ENCODE assay signal across 12 cellular contexts in genomic region chr20:45487231-45487635, GRCh38.
DNase-seq lines count a peak whose midpoint lies in the region; ATAC-seq lines count a peak whose summit lies in the region.
"Had no signal": no experiment of that assay in that cellular context is flagged by ENCODE, and none has a peak within 500 bp of the region (broad histone marks: within the 10 kb centered on the region; RNA-seq: fewer than 3 reads in every experiment).

No MANE protein-coding gene starts in this region.

- DNase-seq in stimulated activated CD4-positive, alpha-beta T cell treated with anti-CD3 and anti-CD28 coated beads, Interleukin-15, amount 100 ng/mL, for 24 hours: peak; percentile 10
- DNase-seq in stimulated activated CD4-positive, alpha-beta T cell treated with anti-CD3 and anti-CD28 coated beads, Interleukin-12 subunit alpha, Interleukin-12 subunit beta, amount 100 ng/mL, for 4 hours: no peak
- DNase-seq in NCI-H69 (lab: John Stamatoyannopoulos, UW): peak; percentile 7
- no peak for DNase-seq in NCI-H1930 (lab: John Stamatoyannopoulos, UW)
- DNase-seq in HPDE6-E6E7 (ENCODE audit: extremely low spot score): no peak
- no peak for DNase-seq in NCI-H446 treated with DMSO at 0.1 percent for 48 hours (lab: John Stamatoyannopoulos, UW)
- DNase-seq: colonic mucosa, NCI-H1105, spleen had no signal

- ATAC-seq in GM18511 (IDR thresholded peaks at IDR 0.05; ENCODE audit: unreplicated experiment): no peak

- peak overlapping the region; percentile 4 for H3K4me3 ChIP-seq in iPS-11a (ENCODE audit: low read depth, low read length)
- H3K4me3 ChIP-seq: BLaER1, colonic mucosa, spleen had no signal

Comparison
In these comparisons a context has a peak if more than half of its experiments do, and no peak if none do; other contexts are left out.
1. DNase-seq: peak in stimulated activated CD4-positive, alpha-beta T cell treated with anti-CD3 and anti-CD28 coated beads, Interleukin-15, amount 100 ng/mL, for 24 hours (single experiment) and NCI-H69 (single experiment); none in stimulated activated CD4-positive, alpha-beta T cell treated with anti-CD3 and anti-CD28 coated beads, Interleukin-12 subunit alpha, Interleukin-12 subunit beta, amount 100 ng/mL, for 4 hours (single experiment), NCI-H1930 (0 of 2), HPDE6-E6E7 (single experiment) and NCI-H446 treated with DMSO at 0.1 percent for 48 hours (single experiment).